1 cellular context compared by ENCODE assay signal in the genomic region with DNA sequence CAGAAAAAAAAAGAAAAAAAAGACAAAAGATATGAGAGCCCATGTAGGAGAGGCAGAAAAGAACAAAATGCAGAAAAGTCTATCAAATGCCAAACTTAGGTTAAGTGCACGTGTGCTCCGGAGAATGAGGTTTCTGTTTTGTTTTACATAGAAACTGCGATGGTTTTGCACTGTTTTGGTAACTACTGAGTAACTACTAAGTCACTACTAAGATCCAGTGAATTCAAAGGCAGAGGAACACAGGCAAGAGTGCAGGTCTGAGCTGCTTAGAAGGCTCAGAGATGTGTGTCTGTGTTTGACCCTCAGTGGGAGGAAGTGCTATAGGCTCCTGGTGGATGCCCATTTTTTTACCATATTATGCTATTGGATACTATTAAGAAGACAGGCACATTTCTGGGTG.
TF ChIP-seq lines count a peak whose summit lies in the region.

No MANE protein-coding gene starts in this region.

TF ChIP-seq in IMR-90, 13 proteins besides CTCF, POLR2A, EP300 and RAD21 (continued from another document):
- TF ChIP-seq BHLHE40 (IDR thresholded peaks at IDR 0.05; ENCODE audit: low read depth, low read length) = no peak
- TF ChIP-seq MAZ (IDR thresholded peaks at IDR 0.05; ENCODE audit: borderline replicate concordance, low read depth, low read length) = no peak
- no peak for TF ChIP-seq MXI1 (IDR thresholded peaks at IDR 0.05; ENCODE audit: borderline replicate concordance, low read depth, low read length)
- TF ChIP-seq CHD1 (IDR thresholded peaks at IDR 0.05; ENCODE audit: low read depth, low read length) = no peak
- no peak for TF ChIP-seq FOS (IDR thresholded peaks at IDR 0.05; ENCODE audit: low read depth, low read length)
- TF ChIP-seq RCOR1 (IDR thresholded peaks at IDR 0.05; ENCODE audit: insufficient replicate concordance, low read length) = no peak
- no peak for TF ChIP-seq MAFK (IDR thresholded peaks at IDR 0.05; ENCODE audit: low read depth, low read length)
- no peak for TF ChIP-seq USF2 (IDR thresholded peaks at IDR 0.05; ENCODE audit: low read depth, low read length)
- no peak for TF ChIP-seq NFE2L2 (IDR thresholded peaks at IDR 0.05; ENCODE audit: low read depth, low read length)
